Comparison of ENCODE assay signal across 8 cellular contexts in genomic region chr7:148142660-148143248, GRCh38.
DNase-seq lines count a peak whose midpoint lies in the region; ATAC-seq and TF ChIP-seq lines count a peak whose summit lies in the region.

No MANE protein-coding gene starts in this region.

- TF ChIP-seq CTCF in C4-2B (conservative IDR thresholded peaks at IDR 0.05) (peak; percentile 92), astrocyte of the cerebellum (IDR thresholded peaks at IDR 0.05; ENCODE audit: low read depth, low read length, missing control alignments) (peak; percentile 41), liver (IDR thresholded peaks at IDR 0.05; ENCODE audit: low read depth, low read length, missing input control) (peak; percentile 46), sigmoid colon (IDR thresholded peaks at IDR 0.05) (peak in 1 of 4 experiments; percentile 34)

- no peaks in the 10 kb centered on the region for H3K4me1 ChIP-seq in liver (ENCODE audit: control insufficient read depth in 4 of 4, insufficient read depth in 4 of 4, low read length in 3 of 4)
- no peaks in the 10 kb centered on the region for H3K4me1 ChIP-seq in sigmoid colon

- no peak overlapping the region for H3K4me3 ChIP-seq in astrocyte of the cerebellum (ENCODE audit: low read depth, low read length)
- no peak overlapping the region for H3K4me3 ChIP-seq in liver (ENCODE audit: low read depth in 1 of 3, low read length in 3 of 3)
- no peak overlapping the region for H3K4me3 ChIP-seq in sigmoid colon

- 39% methylated on average over 4 of the region's 4 CpGs for WGBS in liver
- WGBS in sigmoid colon, 2 donors = 30 to 47% methylated on average over 4 of the region's 4 CpGs

- H3K27ac ChIP-seq in C4-2B = no peak overlapping the region
- H3K27ac ChIP-seq in liver (ENCODE audit: low read depth in 1 of 2, low read length in 2 of 2) = no peak overlapping the region
- no peak overlapping the region for H3K27ac ChIP-seq in sigmoid colon

- in situ Hi-C loops in astrocyte of the cerebellum (cut with HindIII; ENCODE audit: low sequenced_read_pairs) = no loop called here

- ATAC-seq in GM19395 (IDR thresholded peaks at IDR 0.05; ENCODE audit: unreplicated experiment) (peak; percentile 81), GM19452 (IDR thresholded peaks at IDR 0.05; ENCODE audit: unreplicated experiment) (no peak)

- H3K27me3 ChIP-seq in liver (ENCODE audit: control insufficient read depth in 4 of 4, insufficient read depth in 4 of 4, low read length in 3 of 4) (peaks cover 2 to 3% (median 3%) of the 10 kb centered on the region in 4 donors), sigmoid colon (no peaks in the 10 kb centered on the region)

- TF ChIP-seq POLR2A in sigmoid colon (IDR thresholded peaks at IDR 0.05) = no peak

- DNase-seq in NCI-H2029 treated with DMSO at 0.1 percent for 48 hours (lab: John Stamatoyannopoulos, UW) = peak; percentile 44
- DNase-seq in astrocyte of the cerebellum (ENCODE audit: low read depth) = no peak
- DNase-seq in GF-D8 (lab: John Stamatoyannopoulos, UW) = no peak
- no peak for DNase-seq in sigmoid colon

- H3K36me3 ChIP-seq in liver (ENCODE audit: control insufficient read depth in 4 of 4, insufficient read depth in 3 of 4, low read depth in 1 of 4, low read length in 3 of 4) (no peaks in the 10 kb centered on the region), sigmoid colon (no peaks in the 10 kb centered on the region)

- no peak for TF ChIP-seq EP300 in sigmoid colon (IDR thresholded peaks at IDR 0.05)

- H3K9me3 ChIP-seq in liver (ENCODE audit: control insufficient read depth in 4 of 4, low read length in 3 of 4) (peaks cover 0 to 2% (median 0%) of the 10 kb centered on the region in 4 donors), sigmoid colon (no peaks in the 10 kb centered on the region)

- intact Hi-C loops in sigmoid colon (cut with DNase I) = no loop called here

- no peak overlapping the region for H3K9ac ChIP-seq in liver (ENCODE audit: low read depth in 1 of 2, low read length in 2 of 2)

- peak; percentile 74 to 77 for TF ChIP-seq RAD21 in liver (IDR thresholded peaks at IDR 0.05)

TF ChIP-seq in liver, 16 proteins besides CTCF, POLR2A, EP300 and RAD21:
- TF ChIP-seq GABPA (IDR thresholded peaks at IDR 0.05 in 1 of 2, conservative IDR thresholded peaks at IDR 0.05 in 1 of 2) (no peak), REST (IDR thresholded peaks at IDR 0.05) (peak; percentile 87)
